Comparison of ENCODE assay signal across 3 cellular contexts in the genomic region with DNA sequence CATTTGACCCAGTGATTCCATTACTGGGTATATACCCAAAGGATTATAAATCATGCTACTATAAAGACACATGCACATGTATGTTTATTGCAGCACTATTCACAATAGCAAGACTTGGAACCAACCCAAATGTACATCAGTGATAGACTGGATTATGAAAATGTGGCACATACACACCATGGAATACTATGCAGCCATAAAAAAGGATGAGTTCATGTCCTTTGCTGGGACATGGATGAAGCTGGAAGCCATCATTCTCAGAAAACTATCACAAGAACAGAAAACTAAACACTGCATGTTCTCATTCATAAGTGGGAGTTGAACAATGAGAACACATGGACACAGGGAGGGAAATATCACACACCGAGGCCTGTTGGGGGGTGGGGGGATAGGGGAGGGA.
DNase-seq lines count a peak whose midpoint lies in the region; ATAC-seq, FAIRE-seq and TF ChIP-seq lines count a peak whose summit lies in the region.
"Not testable (repeated sequence)": the region's sequence is repeated elsewhere in the genome, so short reads cannot be mapped to it uniquely, and the experiment has no call there.

No MANE protein-coding gene starts in this region.

- BruUV-seq in K562 (replicated peaks; lab: Mats Ljungman, UMichigan); endothelial cell of umbilical vein (replicated peaks; lab: Mats Ljungman, UMichigan): not testable (repeated sequence)

- H3K9ac ChIP-seq in K562 (ENCODE audit: insufficient read depth in 1 of 2, low read depth in 2 of 2, low read length in 2 of 2); endothelial cell of umbilical vein (replicated peaks; ENCODE audit: extremely low read depth, insufficient read depth, low read length): not testable (repeated sequence)

- not testable (repeated sequence) for H3K4me2 ChIP-seq in K562 (ENCODE audit: insufficient read depth, low read length); endothelial cell of umbilical vein (ENCODE audit: insufficient read depth, low read length)

- not testable (repeated sequence) for H3K4me3 ChIP-seq in HEK293 (ENCODE audit: low read depth, low read length); K562; endothelial cell of umbilical vein (replicated peaks in 1 of 3; ENCODE audit: insufficient read depth in 1 of 3, low read depth in 1 of 3, low read length in 3 of 3)

- not testable (repeated sequence) for H2AFZ ChIP-seq in K562 (ENCODE audit: low read depth, low read length); endothelial cell of umbilical vein (ENCODE audit: low read depth, low read length)

- TF ChIP-seq EP300 in K562 (IDR thresholded peaks at IDR 0.05; ENCODE audit: low read length), result not testable (repeated sequence)

- not testable (repeated sequence) for H4K20me1 ChIP-seq in K562 (replicated peaks; ENCODE audit: control insufficient read depth, insufficient read depth, low read length); endothelial cell of umbilical vein (replicated peaks; ENCODE audit: control insufficient read depth, extremely low read depth, insufficient read depth, low read length)

- intact Hi-C loops in K562 (cut with micrococcal nuclease); endothelial cell of umbilical vein (cut with micrococcal nuclease): not testable (repeated sequence)

- H3K27ac ChIP-seq in HEK293 (ENCODE audit: extremely low read depth, low read depth, low read length); K562 (ENCODE audit: extremely low read depth, low read depth, low read length); endothelial cell of umbilical vein (ENCODE audit: insufficient read depth, low read depth, low read length): not testable (repeated sequence)

- H3K9me1 ChIP-seq in K562 (ENCODE audit: control insufficient read depth, insufficient read depth, low read length); endothelial cell of umbilical vein (replicated peaks; ENCODE audit: control insufficient read depth, extremely low read depth, insufficient read depth, low read length): not testable (repeated sequence)

- dilution Hi-C loops in endothelial cell of umbilical vein (cut with MboI; ENCODE audit: extremely low pct_ligation_motif_present, low sequenced_read_pairs), result not testable (repeated sequence)

- DNase-seq in K562 (ENCODE audit: extremely low read depth in 1 of 4, low spot score in 3 of 4); endothelial cell of umbilical vein (ENCODE audit: low read depth, low spot score): not testable (repeated sequence)

- CTCF ChIA-PET in HEK293 (lab: Yijun Ruan, JAX); K562 (lab: Yijun Ruan, JAX; ENCODE audit: low intra/inter-chr PET ratio); endothelial cell of umbilical vein (lab: Charles Lee): not testable (repeated sequence)

- TF ChIP-seq RAD21 in K562 (CRISPR knock-in tag; conservative IDR thresholded peaks at IDR 0.05 in 1 of 2, IDR thresholded peaks at IDR 0.05 in 1 of 2), result not testable (repeated sequence)

- ATAC-seq in K562, result not testable (repeated sequence)

- H3K27me3 ChIP-seq in K562 (ENCODE audit: control insufficient read depth in 2 of 2, insufficient read depth in 2 of 2, low read length in 2 of 2), result not testable (repeated sequence)
- peaks cover 3 to 16% of the 10 kb centered on the region in 2 experiments for H3K27me3 ChIP-seq in endothelial cell of umbilical vein (ENCODE audit: control insufficient read depth in 2 of 2, insufficient read depth in 2 of 2, low read length in 2 of 2)

- H3K9me3 ChIP-seq in HEK293 (ENCODE audit: control insufficient read depth, insufficient read depth, low read depth, low read length); K562 (replicated peaks; ENCODE audit: control insufficient read depth, insufficient read depth, low read depth, low read length); endothelial cell of umbilical vein (replicated peaks; ENCODE audit: control insufficient read depth, insufficient read depth, low read length): not testable (repeated sequence)

- POLR2A ChIA-PET in HEK293 (lab: Yijun Ruan, JAX); K562 (lab: Yijun Ruan, JAX); endothelial cell of umbilical vein (lab: Charles Lee): not testable (repeated sequence)

- in situ Hi-C loops in K562 (cut with MboI), result not testable (repeated sequence)

- not testable (repeated sequence) for H3K79me2 ChIP-seq in K562 (ENCODE audit: control insufficient read depth, insufficient read depth, low read length); endothelial cell of umbilical vein (ENCODE audit: control insufficient read depth, insufficient read depth, low read length)

- FAIRE-seq in K562 (lab: Jason Lieb, UNC), result not testable (repeated sequence)
- FAIRE-seq in endothelial cell of umbilical vein (lab: Jason Lieb, UNC), result peak; percentile 18

- H3K4me1 ChIP-seq in HEK293 (ENCODE audit: control insufficient read depth, insufficient read depth, low read length); K562 (replicated peaks in 1 of 2; ENCODE audit: control insufficient read depth in 2 of 2, insufficient read depth in 2 of 2, low read length in 2 of 2); endothelial cell of umbilical vein (ENCODE audit: control insufficient read depth, extremely low read depth, insufficient read depth, low read length): not testable (repeated sequence)

- TF ChIP-seq CTCF in HEK293 (tag by site-specific recombination; IDR thresholded peaks at IDR 0.05); K562 (IDR thresholded peaks at IDR 0.05 in 2 of 3, conservative IDR thresholded peaks at IDR 0.05 in 1 of 3; ENCODE audit: insufficient read depth in 2 of 3, low read depth in 1 of 3, low read length in 3 of 3); endothelial cell of umbilical vein (IDR thresholded peaks at IDR 0.05; ENCODE audit: extremely low read depth in 1 of 2, insufficient read depth in 1 of 2, low read depth in 1 of 2, low read length in 2 of 2): not testable (repeated sequence)

- WGBS in K562 (ENCODE audit: insufficient coverage, low coverage, missing lambda C conversion rate), result 80% methylated on average over 1 of the region's 1 CpG

- H3K36me3 ChIP-seq in HEK293 (ENCODE audit: control insufficient read depth in 2 of 2, insufficient read depth in 1 of 2, low read length in 2 of 2); K562 (ENCODE audit: control insufficient read depth, insufficient read depth, low read length); endothelial cell of umbilical vein (ENCODE audit: control insufficient read depth in 2 of 2, extremely low read depth in 1 of 2, insufficient read depth in 2 of 2, low read length in 2 of 2): not testable (repeated sequence)

- not testable (repeated sequence) for TF ChIP-seq POLR2A in K562 (conservative IDR thresholded peaks at IDR 0.05); endothelial cell of umbilical vein (IDR thresholded peaks at IDR 0.05; ENCODE audit: low read depth, low read length)

TF ChIP-seq in HEK293, 187 proteins besides CTCF, POLR2A, EP300 and RAD21:
- TF ChIP-seq ZNF146 (tag by site-specific recombination; IDR thresholded peaks at IDR 0.05), result peak; percentile 79

TF ChIP-seq in K562, 482 proteins besides CTCF, POLR2A, EP300 and RAD21:
- peak; percentile 67 for TF ChIP-seq ZNF146 (CRISPR knock-in tag; IDR thresholded peaks at IDR 0.05; ENCODE audit: unreplicated experiment)
